In genomic region chr22:38455063-38455529, GRCh38 we compare ENCODE assay signal across 9 cellular contexts. TPM values are rescaled to one million over a fixed set of nuclear protein-coding genes. Genes with fewer than 3 reads are reported as not detected.
DNase-seq lines count a peak whose midpoint lies in the region; ATAC-seq and TF ChIP-seq lines count a peak whose summit lies in the region.
"Had no signal": no experiment of that assay in that cellular context is flagged by ENCODE, and none has a peak within 500 bp of the region (broad histone marks: within the 10 kb centered on the region; RNA-seq: fewer than 3 reads in every experiment).

Gene KCNJ4, minus strand, starts transcription at chr22:38455199. Its CDS starts 27,067 bp downstream, at chr22:38428132.

- H3K4me1 ChIP-seq in upper lobe of right lung = no peaks in the 10 kb centered on the region

- intact Hi-C loops in upper lobe of right lung (cut with DNase I) = no loop called here

- H3K27me3 Mint-ChIP-seq in activated T-cell treated with anti-CD3 and anti-CD28 coated beads, Interleukin-2, amount 50 U/mL, for 4 hours (ENCODE audit: low read depth) = peaks cover 69% of the 10 kb centered on the region
- peaks cover 39% of the 10 kb centered on the region for H3K27me3 Mint-ChIP-seq in memory B cell

- H3K9me3 ChIP-seq in upper lobe of right lung = no peaks in the 10 kb centered on the region

- no peaks in the 10 kb centered on the region for H3K36me3 ChIP-seq in upper lobe of right lung

- H3K36me3 Mint-ChIP-seq in activated T-cell treated with anti-CD3 and anti-CD28 coated beads, Interleukin-2, amount 50 U/mL, for 4 hours (ENCODE audit: insufficient read depth) = no peaks in the 10 kb centered on the region
- H3K36me3 Mint-ChIP-seq in memory B cell = no peaks in the 10 kb centered on the region

- H3K4me3 ChIP-seq in choroid plexus epithelial cell (ENCODE audit: low read depth, low read length) = peak within 1 kb of the TSS; percentile 38
- peak within 1 kb of the TSS; percentile 40 for H3K4me3 ChIP-seq in upper lobe of right lung

- no peak within 1 kb of the TSS for H3K27ac ChIP-seq in upper lobe of right lung

- H3K27me3 ChIP-seq in upper lobe of right lung = peaks cover 67% of the 10 kb centered on the region

- ATAC-seq in activated T-cell treated with anti-CD3 and anti-CD28 coated beads, Interleukin-2, amount 50 U/mL, for 4 hours = peak; percentile 10 to 20
- no peak for ATAC-seq in memory B cell (ENCODE audit: low read depth)
- ATAC-seq in upper lobe of right lung = no peak
- ATAC-seq in HG03571 (IDR thresholded peaks at IDR 0.05; ENCODE audit: unreplicated experiment) = no peak

- no peaks in the 10 kb centered on the region for H3K9me3 Mint-ChIP-seq in activated T-cell treated with anti-CD3 and anti-CD28 coated beads, Interleukin-2, amount 50 U/mL, for 4 hours
- H3K9me3 Mint-ChIP-seq in memory B cell = no peaks in the 10 kb centered on the region

- peak within 1 kb of the TSS; percentile 69 for H3K4me3 Mint-ChIP-seq in activated T-cell treated with anti-CD3 and anti-CD28 coated beads, Interleukin-2, amount 50 U/mL, for 4 hours
- peak within 1 kb of the TSS; percentile 85 for H3K4me3 Mint-ChIP-seq in memory B cell

- H3K4me1 Mint-ChIP-seq in activated T-cell treated with anti-CD3 and anti-CD28 coated beads, Interleukin-2, amount 50 U/mL, for 4 hours (ENCODE audit: low read depth) = peaks cover 9% of the 10 kb centered on the region
- peaks cover 11% of the 10 kb centered on the region for H3K4me1 Mint-ChIP-seq in memory B cell

- no peak for DNase-seq in activated T-cell treated with anti-CD3 and anti-CD28 coated beads, Interleukin-2, amount 50 U/mL, for 4 hours
- DNase-seq in activated T-cell treated with anti-CD3 and anti-CD28 coated beads for 4 hours (no peak), choroid plexus epithelial cell (ENCODE audit: low read depth) (no peak), memory B cell (ENCODE audit: low spot score in 2 of 2) (no peak), upper lobe of right lung (no peak), AG08395 (ENCODE audit: low spot score) (no peak)
- no peak for DNase-seq in NK-92 treated with Interleukin-12 subunit alpha and Interleukin-12 subunit beta, amount 100 ng/mL, for 24 hours (lab: John Stamatoyannopoulos, UW)

- TF ChIP-seq CTCF in choroid plexus epithelial cell (conservative IDR thresholded peaks at IDR 0.05; ENCODE audit: low read depth, low read length) (no peak), upper lobe of right lung (IDR thresholded peaks at IDR 0.05) (no peak)

- H3K27ac Mint-ChIP-seq in memory B cell = peak within 1 kb of the TSS; percentile 19

RNA-seq across cellular contexts. Expression of gene KCNJ4, which starts in this region (rescaled TPM):
- not detected for total RNA-seq in activated T-cell treated with anti-CD3 and anti-CD28 coated beads, Interleukin-2, amount 50 U/mL, for 4 hours
- total RNA-seq in upper lobe of right lung = not detected
- total RNA-seq: pulmonary artery endothelial cell had no signal

Comparison
In these comparisons a context has a peak if more than half of its experiments do, and no peak if none do; other contexts are left out.
1. Peak in ATAC-seq in activated T-cell treated with anti-CD3 and anti-CD28 coated beads, Interleukin-2, amount 50 U/mL, for 4 hours; RNA of the gene not detected or under 1 TPM.